In genomic region chr13:69324109-69324886, GRCh38 we compare ENCODE assay signal across 9 cellular contexts.
A peak's percentile ranks its signal among the peaks of the same experiment; 100 is the strongest.
DNase-seq lines count a peak whose midpoint lies in the region; ATAC-seq and TF ChIP-seq lines count a peak whose summit lies in the region.
"Had no signal": no experiment of that assay in that cellular context is flagged by ENCODE, and none has a peak within 500 bp of the region (broad histone marks: within the 10 kb centered on the region; RNA-seq: fewer than 3 reads in every experiment).

No MANE protein-coding gene starts in this region.

- DNase-seq in AML-193 (lab: John Stamatoyannopoulos, UW) (peak; percentile 53 to 70), PC-3 (peak; percentile 42), fibroblast of the conjunctiva (ENCODE audit: low read depth) (peak; percentile 3), stomach (no peak)
- no peak for DNase-seq in CD4-positive, alpha-beta T cell
- no peak for DNase-seq in central memory CD4-positive, alpha-beta T cell
- DNase-seq: activated T-cell treated with anti-CD3 and anti-CD28 coated beads, Interleukin-2, amount 50 U/mL, for 24 hours had no signal

- H3K36me3 Mint-ChIP-seq in CD4-positive, alpha-beta T cell (ENCODE audit: low read depth) = no peaks in the 10 kb centered on the region

- H3K4me1 Mint-ChIP-seq in CD4-positive, alpha-beta T cell (ENCODE audit: low read depth) = no peaks in the 10 kb centered on the region

- H3K27me3 Mint-ChIP-seq in CD4-positive, alpha-beta T cell = no peaks in the 10 kb centered on the region
- H3K27me3 Mint-ChIP-seq: activated T-cell treated with anti-CD3 and anti-CD28 coated beads, Interleukin-2, amount 50 U/mL, for 24 hours had no signal

- POLR2A ChIA-PET in PC-3 (lab: Charles Lee; ENCODE audit: unreplicated experiment) = no interaction called here
- POLR2A ChIA-PET in CD4-positive, alpha-beta T cell (lab: Charles Lee) = no interaction called here

- no peaks in the 10 kb centered on the region for H3F3A ChIP-seq in PC-3 (ENCODE audit: low read length, unreplicated experiment)

- H4K20me1 ChIP-seq in KMS-11 (ENCODE audit: insufficient read depth) (no peaks in the 10 kb centered on the region), PC-3 (ENCODE audit: low read length) (no peaks in the 10 kb centered on the region)

- no peaks in the 10 kb centered on the region for H3K9me2 ChIP-seq in PC-3 (replicated peaks; ENCODE audit: low read length)

- intact Hi-C loops in PC-3 (cut with micrococcal nuclease) (loop anchor here (1.0 to 10.0 kb wide), 4 partner anchors 201 to 1021 kb away; no protein-coding TSS in a partner anchor), stomach (cut with DNase I; ENCODE audit: low total_unique reads) (no loop called here)
- intact Hi-C loops in CD4-positive, alpha-beta T cell (cut with DNase I, micrococcal nuclease) = no loop called here

- no peak overlapping the region for H3K4me3 Mint-ChIP-seq in CD4-positive, alpha-beta T cell
- H3K4me3 Mint-ChIP-seq: activated T-cell treated with anti-CD3 and anti-CD28 coated beads, Interleukin-2, amount 50 U/mL, for 24 hours had no signal

- no TSS peak for BruUV-seq in PC-3 (replicated peaks; lab: Mats Ljungman, UMichigan)

- H3K27ac Mint-ChIP-seq in CD4-positive, alpha-beta T cell = no peak overlapping the region
- H3K27ac Mint-ChIP-seq: activated T-cell treated with anti-CD3 and anti-CD28 coated beads, Interleukin-2, amount 50 U/mL, for 24 hours had no signal

- H3K36me3 ChIP-seq in KMS-11 (ENCODE audit: insufficient read depth) = no peaks in the 10 kb centered on the region
- H3K36me3 ChIP-seq in PC-3 (ENCODE audit: low read depth, low read length) = no peaks in the 10 kb centered on the region
- H3K36me3 ChIP-seq in stomach = no peaks in the 10 kb centered on the region

- H3K79me2 ChIP-seq in KMS-11 (ENCODE audit: insufficient read depth, low read depth) (no peaks in the 10 kb centered on the region), PC-3 (ENCODE audit: low read length) (no peaks in the 10 kb centered on the region)

- no peaks in the 10 kb centered on the region for H3K4me1 ChIP-seq in KMS-11 (ENCODE audit: low read depth, poor library complexity, severe bottlenecking)
- H3K4me1 ChIP-seq in PC-3 (ENCODE audit: insufficient read depth, low read length) = no peaks in the 10 kb centered on the region
- H3K4me1 ChIP-seq in stomach = no peaks in the 10 kb centered on the region

- TF ChIP-seq CTCF in KMS-11 (conservative IDR thresholded peaks at IDR 0.05; ENCODE audit: low read depth, low read length) (peak; percentile 32; the same call in 1 of the 2 replicates), PC-3 (conservative IDR thresholded peaks at IDR 0.05; ENCODE audit: low read depth, low read length) (peak; percentile 51), stomach (IDR thresholded peaks at IDR 0.05) (peak in 2 of 7 experiments; percentile 16 to 20)
- TF ChIP-seq CTCF in CD4-positive, alpha-beta T cell (IDR thresholded peaks at IDR 0.05) = no peak

- peaks cover 2% of the 10 kb centered on the region for H3K9me3 Mint-ChIP-seq in CD4-positive, alpha-beta T cell

- TF ChIP-seq EP300 in stomach (IDR thresholded peaks at IDR 0.05) = no peak

- no peak overlapping the region for H3K27ac ChIP-seq in KMS-11
- no peak overlapping the region for H3K27ac ChIP-seq in PC-3 (ENCODE audit: low read length)
- no peak overlapping the region for H3K27ac ChIP-seq in CD4-positive, alpha-beta T cell (ENCODE audit: low read depth, low read length)
- H3K27ac ChIP-seq in stomach = no peak overlapping the region

- CTCF ChIA-PET in PC-3 (lab: Charles Lee) = no interaction called here
- CTCF ChIA-PET in CD4-positive, alpha-beta T cell (lab: Charles Lee) = no interaction called here

- H3K4me2 ChIP-seq in KMS-11 = no peak overlapping the region
- H3K4me2 ChIP-seq in PC-3 (ENCODE audit: low read length) = no peak overlapping the region

- 1 to 9% (median 2%) methylated on average over 2 of the region's 2 CpGs for WGBS in stomach, 5 donors

- H2AFZ ChIP-seq in KMS-11 (ENCODE audit: low read depth) (no peak overlapping the region), PC-3 (ENCODE audit: low read length) (no peak overlapping the region)

- no peaks in the 10 kb centered on the region for H3K9me3 ChIP-seq in PC-3 (ENCODE audit: low read length)
- H3K9me3 ChIP-seq in CD4-positive, alpha-beta T cell (ENCODE audit: control insufficient read depth, low read length) = no peaks in the 10 kb centered on the region
- no peaks in the 10 kb centered on the region for H3K9me3 ChIP-seq in stomach

- H3K4me3 ChIP-seq in KMS-11 (IDR thresholded peaks at IDR 0.05; ENCODE audit: insufficient read depth, low read depth, low read length) (no peak overlapping the region), PC-3 (ENCODE audit: low read length) (no peak overlapping the region), stomach (no peak overlapping the region)

- TF ChIP-seq POLR2A in stomach (IDR thresholded peaks at IDR 0.05) = no peak

- H3K9ac ChIP-seq in KMS-11 (no peak overlapping the region), PC-3 (ENCODE audit: low read length) (no peak overlapping the region)

- ATAC-seq in PC-3 (peak; percentile 31; the same call in 1 of the 2 replicates), GM18861 (IDR thresholded peaks at IDR 0.05; ENCODE audit: unreplicated experiment) (no peak)
- ATAC-seq in CD4-positive, alpha-beta T cell (ENCODE audit: poor library complexity) = no peak

- no peaks in the 10 kb centered on the region for H3K27me3 ChIP-seq in KMS-11 (ENCODE audit: insufficient read depth, low read depth)
- H3K27me3 ChIP-seq in PC-3 (ENCODE audit: low read length) = no peaks in the 10 kb centered on the region
- no peaks in the 10 kb centered on the region for H3K27me3 ChIP-seq in CD4-positive, alpha-beta T cell (ENCODE audit: control insufficient read depth, insufficient read depth, low read length)
- H3K27me3 ChIP-seq in stomach = no peaks in the 10 kb centered on the region

Comparison
In these comparisons a context has a peak if more than half of its experiments do, and no peak if none do; other contexts are left out.
1. DNase-seq: peak in AML-193 (2 of 2), PC-3 (single experiment) and fibroblast of the conjunctiva (single experiment); none in CD4-positive, alpha-beta T cell (0 of 10), stomach (single experiment) and central memory CD4-positive, alpha-beta T cell (single experiment).